16 cellular contexts compared by ENCODE assay signal in the genomic region with DNA sequence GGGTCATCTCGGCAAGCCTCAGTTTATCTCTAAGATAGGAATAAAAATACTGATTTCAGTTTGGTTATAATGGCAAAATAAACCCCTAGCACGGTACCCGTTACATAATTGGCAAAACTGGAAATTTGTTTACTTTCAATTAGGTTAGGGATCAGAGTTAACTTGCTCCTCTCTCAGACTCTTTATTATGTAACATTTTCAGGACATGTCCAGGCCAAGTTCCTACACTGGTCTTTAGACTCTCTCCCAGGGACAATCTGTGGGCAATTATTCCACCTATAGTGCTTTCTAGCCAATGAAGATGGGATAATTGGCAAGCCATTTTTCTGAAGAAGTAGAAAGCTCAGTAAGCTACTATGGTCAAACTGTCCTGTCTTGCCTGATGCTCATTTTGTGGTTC.
DNase-seq lines count a peak whose midpoint lies in the region; ATAC-seq, FAIRE-seq and TF ChIP-seq lines count a peak whose summit lies in the region.
"Had no signal": no experiment of that assay in that cellular context is flagged by ENCODE, and none has a peak within 500 bp of the region (broad histone marks: within the 10 kb centered on the region; RNA-seq: fewer than 3 reads in every experiment).

No MANE protein-coding gene starts in this region.

- H3K36me3 ChIP-seq in IMR-90 (ENCODE audit: control insufficient read depth, insufficient read depth, low read length): no peaks in the 10 kb centered on the region
- H3K36me3 ChIP-seq in endothelial cell of umbilical vein (ENCODE audit: control insufficient read depth in 2 of 2, extremely low read depth in 1 of 2, insufficient read depth in 2 of 2, low read length in 2 of 2): no peaks in the 10 kb centered on the region
- no peaks in the 10 kb centered on the region for H3K36me3 ChIP-seq in neuron (ENCODE audit: insufficient read depth, low read length)
- no peaks in the 10 kb centered on the region for H3K36me3 ChIP-seq in prostate gland
- H3K36me3 ChIP-seq: BLaER1 had no signal

- H3K9me1 ChIP-seq in IMR-90 (ENCODE audit: insufficient read depth, low read length) (no peaks in the 10 kb centered on the region), endothelial cell of umbilical vein (replicated peaks; ENCODE audit: control insufficient read depth, extremely low read depth, insufficient read depth, low read length) (no peaks in the 10 kb centered on the region)

- CTCF ChIA-PET in IMR-90 (lab: Yijun Ruan, JAX) (interaction anchor here (1.0 kb wide), 1 partner anchor 19 kb away, joined by 3 read pairs; no protein-coding TSS in a partner anchor), endothelial cell of umbilical vein (lab: Charles Lee) (interaction anchor here (0.7 to 2.0 kb wide), 2 partner anchors 13 to 77 kb away, joined by 3 to 8 read pairs; no protein-coding TSS in a partner anchor)

- H3K79me2 ChIP-seq in endothelial cell of umbilical vein (ENCODE audit: control insufficient read depth, insufficient read depth, low read length): no peaks in the 10 kb centered on the region

- ATAC-seq in IMR-90 (ENCODE audit: low read depth) (no peak), left lobe of liver (peak; percentile 93)

- peak overlapping the region; percentile 4; the same call in 1 of the 2 replicates for H4K5ac ChIP-seq in IMR-90 (ENCODE audit: low read depth, low read length)

- in situ Hi-C loops in IMR-90 (cut with MboI; ENCODE audit: low sequenced_read_pairs): no loop called here

- H4K20me1 ChIP-seq in IMR-90 (ENCODE audit: insufficient read depth, low read length) (no peaks in the 10 kb centered on the region), endothelial cell of umbilical vein (replicated peaks; ENCODE audit: control insufficient read depth, extremely low read depth, insufficient read depth, low read length) (no peaks in the 10 kb centered on the region)
- H4K20me1 ChIP-seq: BLaER1 had no signal

- H3K9ac ChIP-seq in IMR-90 (ENCODE audit: low read depth, low read length): no peak overlapping the region
- H3K9ac ChIP-seq in endothelial cell of umbilical vein (replicated peaks; ENCODE audit: extremely low read depth, insufficient read depth, low read length): no peak overlapping the region
- H3K9ac ChIP-seq: BLaER1 had no signal

- H2BK5ac ChIP-seq in IMR-90 (ENCODE audit: low read depth, low read length, poor library complexity, severe bottlenecking): no peak overlapping the region

- H3K14ac ChIP-seq in IMR-90 (replicated peaks; ENCODE audit: low read depth, low read length): no peak overlapping the region

- no peak overlapping the region for H3K4me2 ChIP-seq in IMR-90 (ENCODE audit: low read depth, low read length)
- no peak overlapping the region for H3K4me2 ChIP-seq in endothelial cell of umbilical vein (ENCODE audit: insufficient read depth, low read length)
- H3K4me2 ChIP-seq: BLaER1 had no signal

- H3K9me3 ChIP-seq in IMR-90 (ENCODE audit: control insufficient read depth, insufficient read depth, low read length) (no peaks in the 10 kb centered on the region), endothelial cell of umbilical vein (replicated peaks; ENCODE audit: control insufficient read depth, insufficient read depth, low read length) (no peaks in the 10 kb centered on the region), neuron (ENCODE audit: low read length) (no peaks in the 10 kb centered on the region), prostate gland (no peaks in the 10 kb centered on the region)
- H3K9me3 ChIP-seq: BLaER1 had no signal

- no peaks in the 10 kb centered on the region for H3K4me1 ChIP-seq in IMR-90 (ENCODE audit: control insufficient read depth, insufficient read depth, low read length)
- H3K4me1 ChIP-seq in endothelial cell of umbilical vein (ENCODE audit: control insufficient read depth, extremely low read depth, insufficient read depth, low read length): no peaks in the 10 kb centered on the region
- H3K4me1 ChIP-seq in neuron (ENCODE audit: insufficient read depth, low read length): no peaks in the 10 kb centered on the region
- H3K4me1 ChIP-seq in prostate gland (replicated peaks): no peaks in the 10 kb centered on the region
- H3K4me1 ChIP-seq: BLaER1 had no signal

- peak overlapping the region; percentile 24; the same call in 1 of the 2 replicates for H3K18ac ChIP-seq in IMR-90 (ENCODE audit: low read depth, low read length)

- peaks cover 4% of the 10 kb centered on the region for H3K9me3 Mint-ChIP-seq in osteocyte (ENCODE audit: unreplicated experiment)
- H3K9me3 Mint-ChIP-seq: H9 had no signal

- no peak overlapping the region for H2AK9ac ChIP-seq in IMR-90 (replicated peaks; ENCODE audit: low read depth, low read length, poor library complexity)

- dilution Hi-C loops in IMR-90 (cut with HindIII; ENCODE audit: low sequenced_read_pairs, unreplicated experiment): no loop called here
- dilution Hi-C loops in endothelial cell of umbilical vein (cut with MboI; ENCODE audit: extremely low pct_ligation_motif_present, low sequenced_read_pairs): no loop called here

- no peak for DNase-seq in IMR-90
- no peak for DNase-seq in endothelial cell of umbilical vein (ENCODE audit: low read depth, low spot score)
- no peak for DNase-seq in left lobe of liver (ENCODE audit: low spot score)
- no peak for DNase-seq in osteocyte (ENCODE audit: extremely low spot score, unreplicated experiment)
- no peak for DNase-seq in prostate gland (ENCODE audit: low spot score)
- no peak for DNase-seq in islet precursor cell
- DNase-seq in hepatic stellate cell (ENCODE audit: low spot score): no peak
- DNase-seq: 8988T; CD4-positive, alpha-beta memory T cell; DMS79 treated with DMSO at 0.1 percent for 48 hours; GF-D8; H9 had no signal

- H3K56ac ChIP-seq in IMR-90 (ENCODE audit: extremely low read depth, insufficient read depth, low read length): no peak overlapping the region

- H3K23ac ChIP-seq in IMR-90 (ENCODE audit: low read depth, low read length): no peak overlapping the region

- intact Hi-C loops in IMR-90 (cut with micrococcal nuclease): no loop called here
- intact Hi-C loops in endothelial cell of umbilical vein (cut with micrococcal nuclease): no loop called here
- intact Hi-C loops in prostate gland (cut with DNase I): no loop called here

- no peaks in the 10 kb centered on the region for H3K36me3 Mint-ChIP-seq in osteocyte (ENCODE audit: unreplicated experiment)
- H3K36me3 Mint-ChIP-seq: CD14-positive monocyte; CD4-positive, alpha-beta memory T cell had no signal

- TF ChIP-seq POLR2A in IMR-90 (IDR thresholded peaks at IDR 0.05; ENCODE audit: low read depth, low read length) (no peak), endothelial cell of umbilical vein (IDR thresholded peaks at IDR 0.05; ENCODE audit: low read depth, low read length) (no peak), prostate gland (IDR thresholded peaks at IDR 0.05) (no peak)

- H3K4me1 Mint-ChIP-seq in osteocyte (ENCODE audit: unreplicated experiment): no peaks in the 10 kb centered on the region
- H3K4me1 Mint-ChIP-seq: CD4-positive, alpha-beta memory T cell; H9 had no signal

- POLR2A ChIA-PET in IMR-90 (lab: Charles Lee; ENCODE audit: unreplicated experiment): no interaction called here
- POLR2A ChIA-PET in endothelial cell of umbilical vein (lab: Charles Lee): no interaction called here

- H2BK120ac ChIP-seq in IMR-90 (ENCODE audit: low read depth, low read length): no peak overlapping the region

- H3K27ac Mint-ChIP-seq in osteocyte (ENCODE audit: unreplicated experiment): no peak overlapping the region
- H3K27ac Mint-ChIP-seq: CD14-positive monocyte; CD4-positive, alpha-beta memory T cell; H9 had no signal

- TF ChIP-seq CTCF in IMR-90 (conservative IDR thresholded peaks at IDR 0.05; ENCODE audit: low read depth, low read length) (no peak), endothelial cell of umbilical vein (IDR thresholded peaks at IDR 0.05; ENCODE audit: extremely low read depth in 1 of 2, insufficient read depth in 1 of 2, low read depth in 1 of 2, low read length in 2 of 2) (no peak), osteocyte (IDR thresholded peaks at IDR 0.05) (no peak), prostate gland (IDR thresholded peaks at IDR 0.05) (no peak)

- H4K91ac ChIP-seq in IMR-90 (ENCODE audit: insufficient read depth, low read depth, low read length): no peak overlapping the region

- WGBS in IMR-90 (ENCODE audit: extremely low coverage in 2 of 2, insufficient read length in 1 of 2), 2 experiments: no CpG with 5 or more reads among the region's 3 CpGs
- WGBS in prostate gland: 66% methylated on average over 3 of the region's 3 CpGs

- H2BK20ac ChIP-seq in IMR-90 (ENCODE audit: low read depth, low read length): no peak overlapping the region

- H2AFZ ChIP-seq in IMR-90 (replicated peaks; ENCODE audit: low read length, poor library complexity) (no peak overlapping the region), endothelial cell of umbilical vein (ENCODE audit: low read depth, low read length) (peak overlapping the region; percentile 38), neuron (ENCODE audit: low read depth, low read length) (peak overlapping the region; percentile 16)

- no peak overlapping the region for H2BK15ac ChIP-seq in IMR-90 (ENCODE audit: low read depth, low read length)

- no peak for FAIRE-seq in endothelial cell of umbilical vein (lab: Jason Lieb, UNC)
- FAIRE-seq: H1 had no signal

- no peak overlapping the region for H3K4ac ChIP-seq in IMR-90 (ENCODE audit: low read depth, low read length)

- H4K8ac ChIP-seq in IMR-90 (ENCODE audit: low read depth in 2 of 2, low read length in 2 of 2): 0 out of 4 replicates have a peak overlapping the region, but pooled peaks of 1 of the 2 experiments have one; percentile 9

- H3K79me1 ChIP-seq in IMR-90 (ENCODE audit: low read depth in 1 of 2, low read length in 2 of 2): no peaks in the 10 kb centered on the region

- H3K4me3 ChIP-seq in IMR-90 (ENCODE audit: insufficient read depth, low read depth, low read length) (no peak overlapping the region), endothelial cell of umbilical vein (replicated peaks in 1 of 3; ENCODE audit: insufficient read depth in 1 of 3, low read depth in 1 of 3, low read length in 3 of 3) (no peak overlapping the region), neuron (ENCODE audit: low read length) (no peak overlapping the region), prostate gland (no peak overlapping the region)
- H3K4me3 ChIP-seq: BLaER1 had no signal

- no TSS peak for BruUV-seq in IMR-90 (replicated peaks; lab: Mats Ljungman, UMichigan)
- no TSS peak for BruUV-seq in endothelial cell of umbilical vein (replicated peaks; lab: Mats Ljungman, UMichigan)

- H3K27me3 ChIP-seq in IMR-90 (ENCODE audit: control insufficient read depth, insufficient read depth, low read length) (no peaks in the 10 kb centered on the region), endothelial cell of umbilical vein (ENCODE audit: control insufficient read depth in 2 of 2, insufficient read depth in 2 of 2, low read length in 2 of 2) (no peaks in the 10 kb centered on the region), neuron (ENCODE audit: insufficient read depth, low read length) (no peaks in the 10 kb centered on the region), prostate gland (replicated peaks; ENCODE audit: insufficient read depth) (no peaks in the 10 kb centered on the region)
- H3K27me3 ChIP-seq: BLaER1 had no signal

- H3K27me3 Mint-ChIP-seq in osteocyte (ENCODE audit: unreplicated experiment): no peaks in the 10 kb centered on the region

- TF ChIP-seq RAD21 in IMR-90 (IDR thresholded peaks at IDR 0.05; ENCODE audit: low read length): no peak

- H2AK5ac ChIP-seq in IMR-90 (ENCODE audit: low read depth, low read length): no peak overlapping the region

- H3K27ac ChIP-seq in IMR-90 (ENCODE audit: insufficient read depth, low read length) (no peak overlapping the region), endothelial cell of umbilical vein (ENCODE audit: insufficient read depth, low read depth, low read length) (no peak overlapping the region), prostate gland (no peak overlapping the region)
- H3K27ac ChIP-seq: BLaER1 had no signal

- H3K4me3 Mint-ChIP-seq in osteocyte (ENCODE audit: unreplicated experiment): no peak overlapping the region
- H3K4me3 Mint-ChIP-seq: CD14-positive monocyte; CD4-positive, alpha-beta memory T cell; H9 had no signal
